In genomic region chr12:98679611-98680005, GRCh38 we compare ENCODE assay signal across 21 cellular contexts. TPM values are rescaled to one million over a fixed set of nuclear protein-coding genes. Genes with fewer than 3 reads are reported as not detected.
DNase-seq lines count a peak whose midpoint lies in the region; ATAC-seq, FAIRE-seq and TF ChIP-seq lines count a peak whose summit lies in the region.
"Had no signal": no experiment of that assay in that cellular context is flagged by ENCODE, and none has a peak within 500 bp of the region (broad histone marks: within the 10 kb centered on the region; RNA-seq: fewer than 3 reads in every experiment).

No MANE protein-coding gene starts in this region.

- H3K56ac ChIP-seq in H1 (replicated peaks; ENCODE audit: insufficient read length, low read depth, low read length) = no peak overlapping the region

- no peak overlapping the region for H3K27ac ChIP-seq in H1 (ENCODE audit: low read depth, low read length)
- no peak overlapping the region for H3K27ac ChIP-seq in spleen
- H3K27ac ChIP-seq: A549 had no signal

- H3K79me1 ChIP-seq in H1 (ENCODE audit: low read depth, low read length) = no peaks in the 10 kb centered on the region

- H3K9me3 ChIP-seq in H1 (ENCODE audit: insufficient read depth in 2 of 2, low read depth in 1 of 2, low read length in 1 of 2) (no peaks in the 10 kb centered on the region), spleen (no peaks in the 10 kb centered on the region)
- H3K9me3 ChIP-seq: A549, Caco-2 had no signal

- no peak overlapping the region for H2BK5ac ChIP-seq in H1 (ENCODE audit: low read depth, low read length)

- H4K20me1 ChIP-seq in H1 (replicated peaks in 1 of 2; ENCODE audit: control insufficient read depth in 1 of 2, insufficient read depth in 2 of 2, low read length in 2 of 2) = no peaks in the 10 kb centered on the region

- no peak overlapping the region for H4K5ac ChIP-seq in H1 (ENCODE audit: insufficient read length, low read depth, low read length)

- H2BK12ac ChIP-seq in H1 (ENCODE audit: low read depth, low read length) = no peak overlapping the region

- no peak overlapping the region for H2BK20ac ChIP-seq in H1 (ENCODE audit: low read length)

- no peak overlapping the region for H3K4me2 ChIP-seq in H1 (ENCODE audit: insufficient read depth in 1 of 2, low read depth in 2 of 2, low read length in 2 of 2)
- H3K4me2 ChIP-seq: A549 had no signal

- no peak overlapping the region for H2BK120ac ChIP-seq in H1 (replicated peaks; ENCODE audit: low read depth, low read length)

- no peak for FAIRE-seq in H1 (lab: Jason Lieb, UNC)
- FAIRE-seq: A549, G401.6, GM12892 had no signal

- no peak for TF ChIP-seq EP300 in H1 (IDR thresholded peaks at IDR 0.05; ENCODE audit: borderline replicate concordance in 1 of 2, low read depth in 2 of 2, low read length in 2 of 2)

- TF ChIP-seq RAD21 in H1 (IDR thresholded peaks at IDR 0.05 in 1 of 2, conservative IDR thresholded peaks at IDR 0.05 in 1 of 2; ENCODE audit: low read depth in 2 of 2, low read length in 2 of 2) = no peak

- POLR2A ChIA-PET in H1 (lab: Charles Lee; ENCODE audit: partially characterized antibody) = interaction anchor here (1.4 kb wide), 1 partner anchor 85 kb away, joined by 4 read pairs; no protein-coding TSS in a partner anchor

- no peak overlapping the region for H2AK5ac ChIP-seq in H1 (ENCODE audit: low read depth, low read length)

- CTCF ChIA-PET in H1 (lab: Charles Lee; ENCODE audit: partially characterized antibody) = interaction anchor here (0.6 to 1.9 kb wide), 9 partner anchors 14 to 319 kb away, joined by 3 to 8 read pairs (median 4); no protein-coding TSS in a partner anchor

- DNase-seq in Right ventricle myocardium inferior (ENCODE audit: missing footprints) (peak; percentile 68), Right ventricle myocardium superior (no peak), H1 (ENCODE audit: low read depth in 1 of 2, low spot score in 2 of 2) (no peak), spleen (peak; percentile 71), NCI-H1105 (lab: John Stamatoyannopoulos, UW) (no peak), SKM-1 (lab: John Stamatoyannopoulos, UW; ENCODE audit: unreplicated experiment) (no peak)
- DNase-seq: 8988T; ACHN; AML-193; C1 segment of cervical spinal cord; Caco-2; CD4-positive, CD25-positive, alpha-beta regulatory T cell; CD8-positive, alpha-beta T cell; DMS153; DND-41; GOT3; H7; HCEC 1CT had no signal

- no peak overlapping the region for H2AFZ ChIP-seq in H1 (ENCODE audit: low read length)

- H3K23me2 ChIP-seq in H1 (ENCODE audit: low read depth, low read length) = no peaks in the 10 kb centered on the region

- no peak for TF ChIP-seq CTCF in H1 (IDR thresholded peaks at IDR 0.05; ENCODE audit: control extremely low read depth in 1 of 3, insufficient read depth in 1 of 3, low read depth in 1 of 3, low read length in 3 of 3)
- no peak for TF ChIP-seq CTCF in spleen (IDR thresholded peaks at IDR 0.05 in 8 of 11, conservative IDR thresholded peaks at IDR 0.05 in 3 of 11)

- WGBS in H1 (ENCODE audit: extremely low coverage in 1 of 2, insufficient coverage in 1 of 2, insufficient read length in 1 of 2, insufficient replicate concordance in 2 of 2, low coverage in 1 of 2, low lambda C conversion rate in 2 of 2, missing lambda C conversion rate in 1 of 2), 2 experiments = 94% methylated on average over 15 of the region's 15 CpGs; no CpG with 5 or more reads in 1 of the 2 experiments
- WGBS in spleen, 5 donors = 95 to 98% (median 97%) methylated on average over 13 to 15 of the region's 15 CpGs

- peak overlapping the region; percentile 35 for H4K8ac ChIP-seq in H1 (ENCODE audit: extremely low read depth, insufficient read depth, low read length)

- no peak overlapping the region for H3K9ac ChIP-seq in H1 (replicated peaks in 1 of 4; ENCODE audit: extremely low read depth in 1 of 4, low read depth in 3 of 4, low read length in 3 of 4)

- no peak overlapping the region for H2BK15ac ChIP-seq in H1 (ENCODE audit: low read length)

- ATAC-seq in Right ventricle myocardium inferior (no peak), Right ventricle myocardium superior (ENCODE audit: poor library complexity) (no peak)
- ATAC-seq: CD8-positive, alpha-beta T cell had no signal

- H3K27me3 ChIP-seq in H1 (replicated peaks in 1 of 4; ENCODE audit: control insufficient read depth in 3 of 4, extremely low read depth in 1 of 4, insufficient read depth in 3 of 4, low read length in 3 of 4) (no peaks in the 10 kb centered on the region), spleen (replicated peaks in 1 of 7) (no peaks in the 10 kb centered on the region)

- no peak overlapping the region for H3K4ac ChIP-seq in H1 (replicated peaks; ENCODE audit: insufficient read length, low read depth, low read length)

- H3K14ac ChIP-seq in H1 (ENCODE audit: insufficient read length) = no peak overlapping the region

- peaks cover 4 to 28% (median 13%) of the 10 kb centered on the region in 4 experiments; a peak in 6 of 8 replicates for H3K36me3 ChIP-seq in H1 (ENCODE audit: control insufficient read depth in 2 of 4, insufficient read depth in 4 of 4, low read length in 3 of 4)
- H3K36me3 ChIP-seq in spleen = peaks cover 0 to 100% (median 73%) of the 10 kb centered on the region in 6 donors

- no peak overlapping the region for H3K4me3 ChIP-seq in H1 (ENCODE audit: extremely low read depth in 1 of 4, insufficient read depth in 2 of 4, low read depth in 3 of 4, low read length in 4 of 4)
- H3K4me3 ChIP-seq in spleen = no peak overlapping the region
- H3K4me3 ChIP-seq: A549 had no signal

- H3K4me1 ChIP-seq in H1 (replicated peaks in 1 of 4; ENCODE audit: control insufficient read depth in 3 of 4, insufficient read depth in 4 of 4, low read length in 3 of 4) (no peaks in the 10 kb centered on the region), spleen (no peaks in the 10 kb centered on the region)
- H3K4me1 ChIP-seq: A549, Caco-2 had no signal

- TF ChIP-seq POLR2A in H1 (IDR thresholded peaks at IDR 0.05; ENCODE audit: control extremely low read depth in 1 of 2, low read depth in 2 of 2, low read length in 2 of 2) (no peak), spleen (IDR thresholded peaks at IDR 0.05) (no peak)

- no peak overlapping the region for H3K18ac ChIP-seq in H1 (ENCODE audit: extremely low read depth, low read length)

- no peak overlapping the region for H3K23ac ChIP-seq in H1 (ENCODE audit: insufficient read length)

- no peaks in the 10 kb centered on the region for H3K79me2 ChIP-seq in H1 (ENCODE audit: control insufficient read depth in 1 of 2, insufficient read depth in 2 of 2, low read length in 2 of 2)

- no peak overlapping the region for H4K91ac ChIP-seq in H1 (replicated peaks; ENCODE audit: insufficient read length, low read length)

- intact Hi-C loops in Right ventricle myocardium inferior (cut with DNase I) (no loop called here), Right ventricle myocardium superior (cut with DNase I) (no loop called here), spleen (cut with DNase I; ENCODE audit: low total_unique reads) (no loop called here)

TF ChIP-seq in H1, 55 proteins besides CTCF, POLR2A, EP300 and RAD21:
- TF ChIP-seq HDAC6 (IDR thresholded peaks at IDR 0.05; ENCODE audit: low read depth, low read length) (no peak), SIX5 (IDR thresholded peaks at IDR 0.05; ENCODE audit: low read depth, low read length) (no peak), CBX8 (IDR thresholded peaks at IDR 0.05; ENCODE audit: borderline replicate concordance, low read depth, low read length) (no peak), FOSL1 (IDR thresholded peaks at IDR 0.05; ENCODE audit: insufficient read depth, low read depth, low read length) (no peak)

RNA-seq across cellular contexts. Expression of gene APAF1, which starts 34.5 kb away (rescaled TPM):
- total RNA-seq in Right ventricle myocardium inferior = 4.0 TPM
- total RNA-seq in Right ventricle myocardium superior = 4.1 TPM
- total RNA-seq in H1 (2021; fragmentation: NEBNext Ultra II Directional; extraction: Animal tissue kit (Norgen Biotek cat#: 25700)) = 21.0 and 22.6 TPM in 2 replicates
- polyA plus RNA-seq in H1 (2011; rRNA removed) = 4.3 and 4.7 TPM in 2 replicates
- 6.6 TPM for polyA plus RNA-seq in H1 (2011; cell fraction: cytosol; rRNA removed)
- polyA plus RNA-seq in H1 (2011; cell fraction: nucleus; rRNA removed) = 5.2 TPM
- 4.7 to 12.4 TPM (median 7.9 TPM) in 4 replicates for polyA plus RNA-seq in H1 (2012, experiment 1 of 2)
- 1.1 TPM for polyA plus RNA-seq in H1 (2012, experiment 2 of 2)
- 7.8 TPM for polyA plus RNA-seq in H1 (2013, experiment 1 of 2)
- 6.4 TPM for polyA plus RNA-seq in H1 (2013, experiment 2 of 2)
- 10.2 and 15.1 TPM in 2 replicates for polyA minus RNA-seq in H1 (2011; rRNA and poly(A)+ RNA removed)
- 11.2 TPM for polyA minus RNA-seq in H1 (2011; cell fraction: cytosol; rRNA and poly(A)+ RNA removed)
- 13.9 TPM for polyA minus RNA-seq in H1 (2011; cell fraction: nucleus; rRNA and poly(A)+ RNA removed)
- total RNA-seq in spleen = 10 to 100 TPM; 27.9 to 44.1 (median 36.0) TPM
- polyA plus RNA-seq in spleen = 1 to 10 TPM; 6.5 to 9.7 (median 7.4) TPM

RNA-seq across cellular contexts. Expression of gene IKBIP, which starts 35.0 kb away (rescaled TPM):
- total RNA-seq in Right ventricle myocardium inferior (4.8 TPM), Right ventricle myocardium superior (3.3 TPM), spleen (10 to 100 TPM; 17.2 to 30.7 (median 19.9) TPM)
- 10.4 and 12.4 TPM in 2 replicates for total RNA-seq in H1 (2021; fragmentation: NEBNext Ultra II Directional; extraction: Animal tissue kit (Norgen Biotek cat#: 25700))
- polyA plus RNA-seq in H1 (2011; rRNA removed) (2.2 and 2.7 TPM in 2 replicates), spleen (10 to 100 TPM; 13.5 to 16.5 (median 13.9) TPM)
- 4.9 TPM for polyA plus RNA-seq in H1 (2011; cell fraction: cytosol; rRNA removed)
- polyA plus RNA-seq in H1 (2011; cell fraction: nucleus; rRNA removed) = 3.0 TPM
- 5.0 to 9.6 TPM (median 5.4 TPM) in 4 replicates for polyA plus RNA-seq in H1 (2012, experiment 1 of 2)
- polyA plus RNA-seq in H1 (2012, experiment 2 of 2) = 1.3 TPM
- polyA plus RNA-seq in H1 (2013, experiment 1 of 2) = 24.0 TPM
- 26.4 TPM for polyA plus RNA-seq in H1 (2013, experiment 2 of 2)
- 0.98 and 1.3 TPM in 2 replicates for polyA minus RNA-seq in H1 (2011; rRNA and poly(A)+ RNA removed)
- polyA minus RNA-seq in H1 (2011; cell fraction: cytosol; rRNA and poly(A)+ RNA removed) = 2.8 TPM
- polyA minus RNA-seq in H1 (2011; cell fraction: nucleus; rRNA and poly(A)+ RNA removed) = 4.1 TPM

Comparison
In these comparisons a context has a peak if more than half of its experiments do, and no peak if none do; other contexts are left out.
1. DNase-seq: peak in Right ventricle myocardium inferior (single experiment) and spleen (single experiment); none in Right ventricle myocardium superior (single experiment), H1 (0 of 2), NCI-H1105 (single experiment) and SKM-1 (single experiment).